ENCODE assay signal across 9 cellular contexts in genomic region chr12:5200276-5201087, GRCh38.
DNase-seq lines count a peak whose midpoint lies in the region; ATAC-seq and TF ChIP-seq lines count a peak whose summit lies in the region.
"Had no signal": no experiment of that assay in that cellular context is flagged by ENCODE, and none has a peak within 500 bp of the region (broad histone marks: within the 10 kb centered on the region; RNA-seq: fewer than 3 reads in every experiment).

No MANE protein-coding gene starts in this region.

- WGBS in GM23248 (ENCODE audit: low coverage in 1 of 2, low lambda C conversion rate in 2 of 2, missing lambda C conversion rate in 2 of 2), 2 experiments: 47 to 57% methylated on average over 14 of the region's 14 CpGs
- WGBS in esophagus squamous epithelium, 2 donors: 34 to 44% methylated on average over 8 to 12 of the region's 14 CpGs

- no peak for TF ChIP-seq POLR2A in esophagus squamous epithelium (IDR thresholded peaks at IDR 0.05)

- H3K27ac ChIP-seq in GM23248 (no peak overlapping the region), OCI-LY3 (ENCODE audit: low read length) (no peak overlapping the region), esophagus squamous epithelium (no peak overlapping the region), parathyroid adenoma (no peak overlapping the region)
- H3K27ac ChIP-seq: epithelial cell of prostate had no signal

- in situ Hi-C loops in GM23248 (cut with MboI): no loop called here

- H4K20me1 ChIP-seq in GM23248 (ENCODE audit: insufficient read depth) (no peaks in the 10 kb centered on the region), OCI-LY3 (ENCODE audit: insufficient read depth, low read length) (no peaks in the 10 kb centered on the region)

- no peak overlapping the region for H3K9ac ChIP-seq in GM23248
- no peak overlapping the region for H3K9ac ChIP-seq in OCI-LY3 (ENCODE audit: low read length)
- H3K9ac ChIP-seq in parathyroid adenoma: no peak overlapping the region

- H3K4me1 ChIP-seq in GM23248 (ENCODE audit: insufficient read depth) (no peaks in the 10 kb centered on the region; the same call in 1 of the 2 replicates), OCI-LY3 (ENCODE audit: low read length) (no peaks in the 10 kb centered on the region), esophagus squamous epithelium (no peaks in the 10 kb centered on the region), parathyroid adenoma (no peaks in the 10 kb centered on the region)

- intact Hi-C loops in esophagus squamous epithelium (cut with DNase I): no loop called here

- no peaks in the 10 kb centered on the region for H3F3A ChIP-seq in GM23248 (ENCODE audit: insufficient read depth)

- H3K9me2 ChIP-seq in GM23248 (ENCODE audit: insufficient read depth): no peaks in the 10 kb centered on the region

- ATAC-seq in GM19324 (IDR thresholded peaks at IDR 0.05; ENCODE audit: low FRiP score, unreplicated experiment): no peak

- H2AFZ ChIP-seq in GM23248: no peak overlapping the region
- no peak overlapping the region for H2AFZ ChIP-seq in OCI-LY3 (ENCODE audit: low read depth, low read length)
- peak overlapping the region; percentile 50 for H2AFZ ChIP-seq in parathyroid adenoma

- H3K79me2 ChIP-seq in GM23248 (ENCODE audit: insufficient read depth) (no peaks in the 10 kb centered on the region), OCI-LY3 (ENCODE audit: low read length) (no peaks in the 10 kb centered on the region), parathyroid adenoma (no peaks in the 10 kb centered on the region)

- no peaks in the 10 kb centered on the region for H3K9me3 ChIP-seq in GM23248 (ENCODE audit: low read depth)
- no peaks in the 10 kb centered on the region for H3K9me3 ChIP-seq in OCI-LY3 (ENCODE audit: insufficient read depth, low read length)
- no peaks in the 10 kb centered on the region for H3K9me3 ChIP-seq in esophagus squamous epithelium
- H3K9me3 ChIP-seq in parathyroid adenoma (ENCODE audit: control insufficient read depth, low read length): no peaks in the 10 kb centered on the region

- H3K27me3 ChIP-seq in GM23248 (replicated peaks; ENCODE audit: insufficient read depth) (peaks cover 3% of the 10 kb centered on the region; the same call in 1 of the 2 replicates), OCI-LY3 (ENCODE audit: low read depth, low read length) (peaks cover 34% of the 10 kb centered on the region), esophagus squamous epithelium (peaks cover 0 to 15% (median 0%) of the 10 kb centered on the region in 4 donors), parathyroid adenoma (ENCODE audit: control insufficient read depth, insufficient read depth, low read length) (peaks cover 7% of the 10 kb centered on the region)

- H3K4me3 ChIP-seq in GM23248 (no peak overlapping the region), OCI-LY3 (ENCODE audit: low read length) (no peak overlapping the region), esophagus squamous epithelium (no peak overlapping the region), parathyroid adenoma (ENCODE audit: low read depth, low read length) (no peak overlapping the region)

- H3K36me3 ChIP-seq in GM23248 (ENCODE audit: low read depth): no peaks in the 10 kb centered on the region
- H3K36me3 ChIP-seq in OCI-LY3 (replicated peaks; ENCODE audit: low read depth, low read length): no peaks in the 10 kb centered on the region
- no peaks in the 10 kb centered on the region for H3K36me3 ChIP-seq in esophagus squamous epithelium
- H3K36me3 ChIP-seq in parathyroid adenoma (ENCODE audit: control insufficient read depth, insufficient read depth, low read length): no peaks in the 10 kb centered on the region

- TF ChIP-seq CTCF in OCI-LY3 (IDR thresholded peaks at IDR 0.05; ENCODE audit: low read depth, low read length) (peak; percentile 69), esophagus squamous epithelium (IDR thresholded peaks at IDR 0.05) (peak in 5 of 6 experiments; percentile 45 to 69 (median 61)), parathyroid adenoma (IDR thresholded peaks at IDR 0.05) (peak; percentile 52)

- H3K4me2 ChIP-seq in GM23248 (ENCODE audit: unreplicated experiment) (no peak overlapping the region), OCI-LY3 (ENCODE audit: low read length) (no peak overlapping the region), parathyroid adenoma (ENCODE audit: low read length) (no peak overlapping the region)

- peak; percentile 8 for DNase-seq in Ammon's horn (ENCODE audit: low spot score)
- DNase-seq in GM23248: peak; percentile 46
- DNase-seq in esophagus squamous epithelium (lab: John Stamatoyannopoulos, UW): no peak
- DNase-seq in putamen (ENCODE audit: low spot score): no peak
- no peak for DNase-seq in HCEC 1CT

Comparison
In these comparisons a context has a peak if more than half of its experiments do, and no peak if none do; other contexts are left out.
1. DNase-seq: peak in Ammon's horn (single experiment) and GM23248 (single experiment); none in esophagus squamous epithelium (single experiment), putamen (single experiment) and HCEC 1CT (single experiment).
2. Peak in every context shown above with its lines, with median percentiles within 50 percentile points of each other: CTCF ChIP-seq.